In the genomic region with DNA sequence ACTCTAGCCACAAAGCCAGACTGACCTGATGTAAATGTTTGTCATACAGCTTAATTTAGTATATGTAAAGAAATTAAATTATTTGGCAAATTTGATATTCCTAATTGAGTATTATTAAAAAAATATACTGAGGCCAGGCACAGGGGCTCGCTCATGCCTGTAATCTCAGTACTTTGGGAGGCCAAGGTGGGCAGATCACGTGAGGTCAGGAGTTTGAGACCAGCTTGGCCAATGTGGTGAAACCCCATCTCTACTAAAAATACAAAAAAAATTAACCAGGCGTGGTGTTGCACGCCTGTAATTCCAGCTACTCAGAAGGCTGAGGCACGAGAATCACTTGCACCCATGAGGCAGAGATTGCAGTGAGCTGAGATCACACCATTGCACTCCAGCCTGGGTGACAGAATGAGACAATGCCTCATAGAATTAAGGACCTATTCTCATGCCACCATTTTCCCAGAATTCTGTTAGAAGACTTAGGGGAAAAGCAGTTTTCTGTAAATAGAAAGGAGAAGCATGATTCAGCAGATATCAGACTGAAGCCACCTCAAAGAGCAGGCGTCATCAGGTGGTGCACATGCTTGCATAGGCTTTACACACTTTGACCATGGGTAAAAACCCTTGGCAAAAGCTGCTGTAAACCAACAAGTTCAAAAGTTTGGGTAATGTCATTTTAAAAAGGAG, we compare ENCODE assay signal across 10 cellular contexts. TPM values are rescaled to one million over a fixed set of nuclear protein-coding genes. Genes with fewer than 3 reads are reported as not detected.
DNase-seq lines count a peak whose midpoint lies in the region; ATAC-seq, FAIRE-seq and TF ChIP-seq lines count a peak whose summit lies in the region.
"Had no signal": no experiment of that assay in that cellular context is flagged by ENCODE, and none has a peak within 500 bp of the region (broad histone marks: within the 10 kb centered on the region; RNA-seq: fewer than 3 reads in every experiment).

No MANE protein-coding gene starts in this region.

- no peak for TF ChIP-seq EP300 in K562 (IDR thresholded peaks at IDR 0.05; ENCODE audit: low read length)

- peaks cover 4 to 33% (median 21%) of the 10 kb centered on the region in 3 donors for H3K4me1 Mint-ChIP-seq in IgD-negative memory B cell
- peaks cover 21% of the 10 kb centered on the region for H3K4me1 Mint-ChIP-seq in stimulated activated naive CD8-positive, alpha-beta T cell treated with anti-CD3 and anti-CD28 coated beads, Interleukin-15, amount 100 ng/mL, for 72 hours

- no peak overlapping the region for H3K4me3 ChIP-seq in K562
- H3K4me3 ChIP-seq in adrenal gland = no peak overlapping the region
- H3K4me3 ChIP-seq: uterus had no signal

- TF ChIP-seq CTCF in K562 (IDR thresholded peaks at IDR 0.05 in 2 of 3, conservative IDR thresholded peaks at IDR 0.05 in 1 of 3; ENCODE audit: insufficient read depth in 2 of 3, low read depth in 1 of 3, low read length in 3 of 3) (no peak), adrenal gland (IDR thresholded peaks at IDR 0.05) (no peak)

- no peak overlapping the region for H3K27ac ChIP-seq in K562 (ENCODE audit: extremely low read depth, low read depth, low read length)
- no peak overlapping the region for H3K27ac ChIP-seq in adrenal gland
- H3K27ac ChIP-seq: uterus had no signal

- BruUV-seq in K562 (replicated peaks; lab: Mats Ljungman, UMichigan) = no TSS peak

- peaks cover 14% of the 10 kb centered on the region; the same call in 2 of the 3 replicates for H3K36me3 ChIP-seq in K562 (ENCODE audit: control insufficient read depth, insufficient read depth, low read length)
- H3K36me3 ChIP-seq in adrenal gland (replicated peaks in 1 of 2) = no peaks in the 10 kb centered on the region
- H3K36me3 ChIP-seq: uterus had no signal

- peaks cover 43% of the 10 kb centered on the region for H3K79me2 ChIP-seq in K562 (ENCODE audit: control insufficient read depth, insufficient read depth, low read length)

- no peaks in the 10 kb centered on the region for H3K27me3 Mint-ChIP-seq in IgD-negative memory B cell
- H3K27me3 Mint-ChIP-seq in stimulated activated naive CD8-positive, alpha-beta T cell treated with anti-CD3 and anti-CD28 coated beads, Interleukin-15, amount 100 ng/mL, for 72 hours = no peaks in the 10 kb centered on the region

- no peaks in the 10 kb centered on the region for H3K9me1 ChIP-seq in K562 (ENCODE audit: control insufficient read depth, insufficient read depth, low read length)

- H3K27ac Mint-ChIP-seq in IgD-negative memory B cell = peak overlapping the region in 2 of 3 donors; percentile 68 to 71
- peak overlapping the region in 1 of 2 donors; percentile 13 for H3K27ac Mint-ChIP-seq in stimulated activated naive CD8-positive, alpha-beta T cell treated with anti-CD3 and anti-CD28 coated beads, Interleukin-15, amount 100 ng/mL, for 72 hours

- H3K9me3 ChIP-seq in K562 (replicated peaks; ENCODE audit: control insufficient read depth, insufficient read depth, low read depth, low read length) (no peaks in the 10 kb centered on the region), adrenal gland (replicated peaks in 1 of 3) (no peaks in the 10 kb centered on the region)
- H3K9me3 ChIP-seq: uterus had no signal

- POLR2A ChIA-PET in K562 (lab: Yijun Ruan, JAX) = no interaction called here

- ATAC-seq in K562 = no peak
- ATAC-seq in stimulated activated naive CD8-positive, alpha-beta T cell treated with anti-CD3 and anti-CD28 coated beads, Interleukin-15, amount 100 ng/mL, for 72 hours = peak; percentile 63
- ATAC-seq in GM18861 (IDR thresholded peaks at IDR 0.05; ENCODE audit: unreplicated experiment) = no peak
- ATAC-seq in HG02588 (IDR thresholded peaks at IDR 0.05; ENCODE audit: unreplicated experiment) = no peak

- H3K4me2 ChIP-seq in K562 (ENCODE audit: insufficient read depth, low read length) = no peak overlapping the region

- peak; percentile 65 for FAIRE-seq in K562 (lab: Jason Lieb, UNC)
- FAIRE-seq: colon had no signal

- no peak for TF ChIP-seq RAD21 in K562 (CRISPR knock-in tag; conservative IDR thresholded peaks at IDR 0.05 in 1 of 2, IDR thresholded peaks at IDR 0.05 in 1 of 2)

- intact Hi-C loops in K562 (cut with micrococcal nuclease) (no loop called here), adrenal gland (cut with DNase I) (no loop called here)

- H4K20me1 ChIP-seq in K562 (replicated peaks; ENCODE audit: control insufficient read depth, insufficient read depth, low read length) = no peaks in the 10 kb centered on the region; the same call in 1 of the 2 replicates

- no peaks in the 10 kb centered on the region for H3K9me3 Mint-ChIP-seq in IgD-negative memory B cell
- no peaks in the 10 kb centered on the region for H3K9me3 Mint-ChIP-seq in stimulated activated naive CD8-positive, alpha-beta T cell treated with anti-CD3 and anti-CD28 coated beads, Interleukin-15, amount 100 ng/mL, for 72 hours

- CTCF ChIA-PET in K562 (lab: Yijun Ruan, JAX; ENCODE audit: low intra/inter-chr PET ratio) = no interaction called here

- H3K27me3 ChIP-seq in K562 (ENCODE audit: control insufficient read depth in 2 of 2, insufficient read depth in 2 of 2, low read length in 2 of 2) = no peaks in the 10 kb centered on the region
- no peaks in the 10 kb centered on the region for H3K27me3 ChIP-seq in adrenal gland
- H3K27me3 ChIP-seq: uterus had no signal

- no peak overlapping the region for H3K9ac ChIP-seq in K562 (ENCODE audit: insufficient read depth in 1 of 2, low read depth in 2 of 2, low read length in 2 of 2)

- peak overlapping the region in 3 of 4 donors; percentile 8 to 73 (median 43) for H3K4me3 Mint-ChIP-seq in IgD-negative memory B cell
- H3K4me3 Mint-ChIP-seq in stimulated activated naive CD8-positive, alpha-beta T cell treated with anti-CD3 and anti-CD28 coated beads, Interleukin-15, amount 100 ng/mL, for 72 hours = peak overlapping the region in 1 of 2 donors; percentile 78

- peaks cover 2% of the 10 kb centered on the region for H3K36me3 Mint-ChIP-seq in IgD-negative memory B cell

- H2AFZ ChIP-seq in K562 (ENCODE audit: low read depth, low read length) = no peak overlapping the region

- no peak for TF ChIP-seq POLR2A in K562 (conservative IDR thresholded peaks at IDR 0.05)
- TF ChIP-seq POLR2A in adrenal gland (IDR thresholded peaks at IDR 0.05) = no peak

- H3K4me1 ChIP-seq in K562 (replicated peaks in 1 of 2; ENCODE audit: control insufficient read depth in 2 of 2, insufficient read depth in 2 of 2, low read length in 2 of 2) (peaks cover 9 to 13% of the 10 kb centered on the region in 2 experiments; a peak in 4 of 5 replicates), adrenal gland (replicated peaks in 1 of 2) (peaks cover 8 to 15% of the 10 kb centered on the region in 2 donors)

- DNase-seq in activated effector memory CD4-positive, alpha-beta T cell treated with anti-CD3 and anti-CD28 coated beads, Interleukin-2, amount 50 U/mL, for 16 hours = peak; percentile 61
- no peak for DNase-seq in activated effector memory CD4-positive, alpha-beta T cell treated with Interleukin-2 at 50 U/mL for 16 hours
- DNase-seq in K562 (ENCODE audit: extremely low read depth in 1 of 4, low spot score in 3 of 4) (peak in 2 of 4 experiments; percentile 12 to 18), adrenal gland (no peak)
- peak in 1 of 2 donors; percentile 13 for DNase-seq in stimulated activated naive CD8-positive, alpha-beta T cell treated with anti-CD3 and anti-CD28 coated beads, Interleukin-15, amount 100 ng/mL, for 72 hours
- DNase-seq: uterus had no signal

- in situ Hi-C loops in K562 (cut with MboI) = no loop called here

- 50% methylated on average over 6 of the region's 6 CpGs for WGBS in K562 (ENCODE audit: insufficient coverage, low coverage, missing lambda C conversion rate)
- WGBS in adrenal gland, 4 donors = 56 to 100% (median 79%) methylated on average over 5 to 6 of the region's 6 CpGs

TF ChIP-seq in K562, 482 proteins besides CTCF, POLR2A, EP300 and RAD21 (continues in another document):
- TF ChIP-seq, protein P1, sequence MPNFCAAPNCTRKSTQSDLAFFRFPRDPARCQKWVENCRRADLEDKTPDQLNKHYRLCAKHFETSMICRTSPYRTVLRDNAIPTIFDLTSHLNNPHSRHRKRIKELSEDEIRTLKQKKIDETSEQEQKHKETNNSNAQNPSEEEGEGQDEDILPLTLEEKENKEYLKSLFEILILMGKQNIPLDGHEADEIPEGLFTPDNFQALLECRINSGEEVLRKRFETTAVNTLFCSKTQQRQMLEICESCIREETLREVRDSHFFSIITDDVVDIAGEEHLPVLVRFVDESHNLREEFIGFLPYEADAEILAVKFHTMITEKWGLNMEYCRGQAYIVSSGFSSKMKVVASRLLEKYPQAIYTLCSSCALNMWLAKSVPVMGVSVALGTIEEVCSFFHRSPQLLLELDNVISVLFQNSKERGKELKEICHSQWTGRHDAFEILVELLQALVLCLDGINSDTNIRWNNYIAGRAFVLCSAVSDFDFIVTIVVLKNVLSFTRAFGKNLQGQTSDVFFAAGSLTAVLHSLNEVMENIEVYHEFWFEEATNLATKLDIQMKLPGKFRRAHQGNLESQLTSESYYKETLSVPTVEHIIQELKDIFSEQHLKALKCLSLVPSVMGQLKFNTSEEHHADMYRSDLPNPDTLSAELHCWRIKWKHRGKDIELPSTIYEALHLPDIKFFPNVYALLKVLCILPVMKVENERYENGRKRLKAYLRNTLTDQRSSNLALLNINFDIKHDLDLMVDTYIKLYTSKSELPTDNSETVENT (CRISPR knock-in tag; IDR thresholded peaks at IDR 0.05) = no peak
- TF ChIP-seq PYGO2 (tag; IDR thresholded peaks at IDR 0.05) (no peak), MAFF (IDR thresholded peaks at IDR 0.05; ENCODE audit: low read length) (peak; percentile 61), FOXK1 (CRISPR knock-in tag; IDR thresholded peaks at IDR 0.05; ENCODE audit: borderline replicate concordance) (no peak)

RNA-seq across cellular contexts. Expression of a gene that starts 6.1 kb away (rescaled TPM):
- 37.5 TPM for polyA plus RNA-seq in IgD-negative memory B cell
- 14.4 and 18.6 TPM in 2 replicates for total RNA-seq in K562 (2011; cell fraction: chromatin; rRNA removed; ENCODE audit: low replicate concordance)
- 12.8 TPM in 2 replicates for total RNA-seq in K562 (2011; cell fraction: nucleolus; rRNA removed)
- total RNA-seq in K562 (2011; cell fraction: nucleoplasm; rRNA removed) = 17.3 and 18.2 TPM in 2 replicates
- 2.4 and 3.3 TPM in 2 replicates for total RNA-seq in K562 (2014; rRNA removed)
- total RNA-seq in K562 (2014; rRNA removed; fragmentation: Illumina TruSeq; extraction: Trizol) = 5.2 and 5.7 TPM in 2 replicates
- 5.4 and 5.7 TPM in 2 replicates for total RNA-seq in K562 (2015; rRNA removed; fragmentation: Illumina TruSeq; extraction: Trizol)
- total RNA-seq in K562 (2021) = 17.2 and 17.9 TPM in 2 replicates
- 11.5 and 12.4 TPM in 2 replicates for polyA plus RNA-seq in K562 (2011; rRNA removed)
- polyA plus RNA-seq in K562 (2011; cell fraction: cytosol; rRNA removed) = 16.5 and 17.0 TPM in 2 replicates
- polyA plus RNA-seq in K562 (2011; cell fraction: nucleus; rRNA removed) = 7.8 and 9.2 TPM in 2 replicates
- polyA plus RNA-seq in K562 (2012) = 10.4 and 13.8 TPM in 2 replicates
- polyA plus RNA-seq in K562 (2014; fragmentation: Illumina TruSeq; extraction: Trizol) = 12.6 and 14.6 TPM in 2 replicates
- polyA plus RNA-seq in K562 (2014; fragmentation: Nextera tagmentation; extraction: Ambion mirVana) = 1 to 10 TPM; 1.5 to 2.8 TPM
- 10.2 and 10.8 TPM in 2 replicates for polyA plus RNA-seq in K562 (2014; rRNA removed)
- polyA minus RNA-seq in K562 (2011; rRNA and poly(A)+ RNA removed) = 15.4 and 20.9 TPM in 2 replicates
- polyA minus RNA-seq in K562 (2011; cell fraction: cytosol; rRNA and poly(A)+ RNA removed) = 15.4 and 16.9 TPM in 2 replicates
- polyA minus RNA-seq in K562 (2011; cell fraction: nucleus; rRNA and poly(A)+ RNA removed) = 11.0 and 13.8 TPM in 2 replicates
- 10 to 100 TPM; 20.6 to 44.0 (median 35.7) TPM for total RNA-seq in adrenal gland
- 10 to 100 TPM in 1 of 3 donors, 1 to 10 TPM in 2; 6.8 to 43.3 (median 8.2) TPM for polyA plus RNA-seq in adrenal gland
